Comparison of ENCODE assay signal across 1 cellular context in the genomic region with DNA sequence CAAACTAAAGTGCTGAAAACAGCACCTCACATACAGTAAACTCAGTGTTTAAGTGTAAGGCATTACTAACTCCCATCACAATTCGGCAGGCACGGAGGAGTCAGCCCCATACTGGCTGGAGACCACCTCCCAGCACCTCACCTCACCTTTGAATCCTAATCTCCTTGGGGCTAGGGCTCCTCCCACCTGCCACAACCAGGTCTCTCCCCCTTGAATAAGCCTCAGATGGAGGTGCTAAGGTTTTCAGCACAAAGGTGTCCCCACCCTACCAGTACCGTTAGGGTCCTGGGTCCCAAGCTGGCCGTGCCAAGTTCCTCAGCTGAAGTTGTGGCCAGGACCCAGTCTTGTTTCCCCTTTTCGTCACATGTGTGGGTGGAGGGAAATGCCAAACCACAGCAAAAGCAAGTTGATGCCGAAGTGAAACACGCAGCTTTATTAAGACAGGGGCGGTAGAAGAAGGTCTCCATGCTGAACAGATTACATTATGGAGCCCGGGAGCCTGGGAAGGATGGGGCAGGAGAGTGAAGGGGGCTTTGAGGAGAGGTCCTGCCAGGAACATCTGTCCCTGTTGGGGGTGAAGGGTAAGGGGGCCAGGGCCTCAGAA.
TF ChIP-seq lines count a peak whose summit lies in the region.

A gene with protein sequence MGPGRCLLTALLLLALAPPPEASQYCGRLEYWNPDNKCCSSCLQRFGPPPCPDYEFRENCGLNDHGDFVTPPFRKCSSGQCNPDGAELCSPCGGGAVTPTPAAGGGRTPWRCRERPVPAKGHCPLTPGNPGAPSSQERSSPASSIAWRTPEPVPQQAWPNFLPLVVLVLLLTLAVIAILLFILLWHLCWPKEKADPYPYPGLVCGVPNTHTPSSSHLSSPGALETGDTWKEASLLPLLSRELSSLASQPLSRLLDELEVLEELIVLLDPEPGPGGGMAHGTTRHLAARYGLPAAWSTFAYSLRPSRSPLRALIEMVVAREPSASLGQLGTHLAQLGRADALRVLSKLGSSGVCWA (minus strand): TSS at position 332 of the 604 bp plus-strand sequence. CDS start 1,272 bp downstream, outside the sequence.

TF ChIP-seq in GM12878, 131 proteins besides CTCF, POLR2A, EP300 and RAD21 (continued from another document and continues in another):
- TF ChIP-seq, protein P1, sequence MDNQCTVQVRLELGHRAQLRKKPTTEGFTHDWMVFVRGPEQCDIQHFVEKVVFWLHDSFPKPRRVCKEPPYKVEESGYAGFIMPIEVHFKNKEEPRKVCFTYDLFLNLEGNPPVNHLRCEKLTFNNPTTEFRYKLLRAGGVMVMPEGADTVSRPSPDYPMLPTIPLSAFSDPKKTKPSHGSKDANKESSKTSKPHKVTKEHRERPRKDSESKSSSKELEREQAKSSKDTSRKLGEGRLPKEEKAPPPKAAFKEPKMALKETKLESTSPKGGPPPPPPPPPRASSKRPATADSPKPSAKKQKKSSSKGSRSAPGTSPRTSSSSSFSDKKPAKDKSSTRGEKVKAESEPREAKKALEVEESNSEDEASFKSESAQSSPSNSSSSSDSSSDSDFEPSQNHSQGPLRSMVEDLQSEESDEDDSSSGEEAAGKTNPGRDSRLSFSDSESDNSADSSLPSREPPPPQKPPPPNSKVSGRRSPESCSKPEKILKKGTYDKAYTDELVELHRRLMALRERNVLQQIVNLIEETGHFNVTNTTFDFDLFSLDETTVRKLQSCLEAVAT (IDR thresholded peaks at IDR 0.05): peak; percentile 78
- TF ChIP-seq, protein P2, sequence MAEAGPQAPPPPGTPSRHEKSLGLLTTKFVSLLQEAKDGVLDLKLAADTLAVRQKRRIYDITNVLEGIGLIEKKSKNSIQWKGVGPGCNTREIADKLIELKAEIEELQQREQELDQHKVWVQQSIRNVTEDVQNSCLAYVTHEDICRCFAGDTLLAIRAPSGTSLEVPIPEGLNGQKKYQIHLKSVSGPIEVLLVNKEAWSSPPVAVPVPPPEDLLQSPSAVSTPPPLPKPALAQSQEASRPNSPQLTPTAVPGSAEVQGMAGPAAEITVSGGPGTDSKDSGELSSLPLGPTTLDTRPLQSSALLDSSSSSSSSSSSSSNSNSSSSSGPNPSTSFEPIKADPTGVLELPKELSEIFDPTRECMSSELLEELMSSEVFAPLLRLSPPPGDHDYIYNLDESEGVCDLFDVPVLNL (IDR thresholded peaks at IDR 0.05; ENCODE audit: low read depth, low read length): no peak
- no peak for TF ChIP-seq RCOR1 (conservative IDR thresholded peaks at IDR 0.05; ENCODE audit: low read depth, low read length)
- no peak; the same call in 1 of the 2 replicates for TF ChIP-seq CHD1 (IDR thresholded peaks at IDR 0.05; ENCODE audit: low read depth, low read length)
- TF ChIP-seq NFYA (IDR thresholded peaks at IDR 0.05; ENCODE audit: borderline replicate concordance, low read depth, low read length): no peak
- TF ChIP-seq MTA3 (IDR thresholded peaks at IDR 0.05; ENCODE audit: borderline replicate concordance, low read length): peak; percentile 77; the same call in 1 of the 2 replicates
- 0 out of 2 replicates have a peak, but pooled peaks have one; percentile 28 for TF ChIP-seq CHD4 (IDR thresholded peaks at IDR 0.05)
- TF ChIP-seq, protein P3, sequence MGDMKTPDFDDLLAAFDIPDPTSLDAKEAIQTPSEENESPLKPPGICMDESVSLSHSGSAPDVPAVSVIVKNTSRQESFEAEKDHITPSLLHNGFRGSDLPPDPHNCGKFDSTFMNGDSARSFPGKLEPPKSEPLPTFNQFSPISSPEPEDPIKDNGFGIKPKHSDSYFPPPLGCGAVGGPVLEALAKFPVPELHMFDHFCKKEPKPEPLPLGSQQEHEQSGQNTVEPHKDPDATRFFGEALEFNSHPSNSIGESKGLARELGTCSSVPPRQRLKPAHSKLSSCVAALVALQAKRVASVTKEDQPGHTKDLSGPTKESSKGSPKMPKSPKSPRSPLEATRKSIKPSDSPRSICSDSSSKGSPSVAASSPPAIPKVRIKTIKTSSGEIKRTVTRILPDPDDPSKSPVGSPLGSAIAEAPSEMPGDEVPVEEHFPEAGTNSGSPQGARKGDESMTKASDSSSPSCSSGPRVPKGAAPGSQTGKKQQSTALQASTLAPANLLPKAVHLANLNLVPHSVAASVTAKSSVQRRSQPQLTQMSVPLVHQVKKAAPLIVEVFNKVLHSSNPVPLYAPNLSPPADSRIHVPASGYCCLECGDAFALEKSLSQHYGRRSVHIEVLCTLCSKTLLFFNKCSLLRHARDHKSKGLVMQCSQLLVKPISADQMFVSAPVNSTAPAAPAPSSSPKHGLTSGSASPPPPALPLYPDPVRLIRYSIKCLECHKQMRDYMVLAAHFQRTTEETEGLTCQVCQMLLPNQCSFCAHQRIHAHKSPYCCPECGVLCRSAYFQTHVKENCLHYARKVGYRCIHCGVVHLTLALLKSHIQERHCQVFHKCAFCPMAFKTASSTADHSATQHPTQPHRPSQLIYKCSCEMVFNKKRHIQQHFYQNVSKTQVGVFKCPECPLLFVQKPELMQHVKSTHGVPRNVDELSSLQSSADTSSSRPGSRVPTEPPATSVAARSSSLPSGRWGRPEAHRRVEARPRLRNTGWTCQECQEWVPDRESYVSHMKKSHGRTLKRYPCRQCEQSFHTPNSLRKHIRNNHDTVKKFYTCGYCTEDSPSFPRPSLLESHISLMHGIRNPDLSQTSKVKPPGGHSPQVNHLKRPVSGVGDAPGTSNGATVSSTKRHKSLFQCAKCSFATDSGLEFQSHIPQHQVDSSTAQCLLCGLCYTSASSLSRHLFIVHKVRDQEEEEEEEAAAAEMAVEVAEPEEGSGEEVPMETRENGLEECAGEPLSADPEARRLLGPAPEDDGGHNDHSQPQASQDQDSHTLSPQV (IDR thresholded peaks at IDR 0.05): no peak
- no peak for TF ChIP-seq KDM1A (IDR thresholded peaks at IDR 0.05; ENCODE audit: borderline replicate concordance)
- peak; percentile 95 for TF ChIP-seq POLR2AphosphoS5 (IDR thresholded peaks at IDR 0.05; ENCODE audit: low read length)
- TF ChIP-seq, protein P4, sequence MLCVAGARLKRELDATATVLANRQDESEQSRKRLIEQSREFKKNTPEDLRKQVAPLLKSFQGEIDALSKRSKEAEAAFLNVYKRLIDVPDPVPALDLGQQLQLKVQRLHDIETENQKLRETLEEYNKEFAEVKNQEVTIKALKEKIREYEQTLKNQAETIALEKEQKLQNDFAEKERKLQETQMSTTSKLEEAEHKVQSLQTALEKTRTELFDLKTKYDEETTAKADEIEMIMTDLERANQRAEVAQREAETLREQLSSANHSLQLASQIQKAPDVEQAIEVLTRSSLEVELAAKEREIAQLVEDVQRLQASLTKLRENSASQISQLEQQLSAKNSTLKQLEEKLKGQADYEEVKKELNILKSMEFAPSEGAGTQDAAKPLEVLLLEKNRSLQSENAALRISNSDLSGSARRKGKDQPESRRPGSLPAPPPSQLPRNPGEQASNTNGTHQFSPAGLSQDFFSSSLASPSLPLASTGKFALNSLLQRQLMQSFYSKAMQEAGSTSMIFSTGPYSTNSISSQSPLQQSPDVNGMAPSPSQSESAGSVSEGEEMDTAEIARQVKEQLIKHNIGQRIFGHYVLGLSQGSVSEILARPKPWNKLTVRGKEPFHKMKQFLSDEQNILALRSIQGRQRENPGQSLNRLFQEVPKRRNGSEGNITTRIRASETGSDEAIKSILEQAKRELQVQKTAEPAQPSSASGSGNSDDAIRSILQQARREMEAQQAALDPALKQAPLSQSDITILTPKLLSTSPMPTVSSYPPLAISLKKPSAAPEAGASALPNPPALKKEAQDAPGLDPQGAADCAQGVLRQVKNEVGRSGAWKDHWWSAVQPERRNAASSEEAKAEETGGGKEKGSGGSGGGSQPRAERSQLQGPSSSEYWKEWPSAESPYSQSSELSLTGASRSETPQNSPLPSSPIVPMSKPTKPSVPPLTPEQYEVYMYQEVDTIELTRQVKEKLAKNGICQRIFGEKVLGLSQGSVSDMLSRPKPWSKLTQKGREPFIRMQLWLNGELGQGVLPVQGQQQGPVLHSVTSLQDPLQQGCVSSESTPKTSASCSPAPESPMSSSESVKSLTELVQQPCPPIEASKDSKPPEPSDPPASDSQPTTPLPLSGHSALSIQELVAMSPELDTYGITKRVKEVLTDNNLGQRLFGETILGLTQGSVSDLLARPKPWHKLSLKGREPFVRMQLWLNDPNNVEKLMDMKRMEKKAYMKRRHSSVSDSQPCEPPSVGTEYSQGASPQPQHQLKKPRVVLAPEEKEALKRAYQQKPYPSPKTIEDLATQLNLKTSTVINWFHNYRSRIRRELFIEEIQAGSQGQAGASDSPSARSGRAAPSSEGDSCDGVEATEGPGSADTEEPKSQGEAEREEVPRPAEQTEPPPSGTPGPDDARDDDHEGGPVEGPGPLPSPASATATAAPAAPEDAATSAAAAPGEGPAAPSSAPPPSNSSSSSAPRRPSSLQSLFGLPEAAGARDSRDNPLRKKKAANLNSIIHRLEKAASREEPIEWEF (IDR thresholded peaks at IDR 0.05; ENCODE audit: insufficient replicate concordance, low read depth, low read length): no peak
- TF ChIP-seq, protein P5, sequence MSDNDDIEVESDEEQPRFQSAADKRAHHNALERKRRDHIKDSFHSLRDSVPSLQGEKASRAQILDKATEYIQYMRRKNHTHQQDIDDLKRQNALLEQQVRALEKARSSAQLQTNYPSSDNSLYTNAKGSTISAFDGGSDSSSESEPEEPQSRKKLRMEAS (IDR thresholded peaks at IDR 0.05; ENCODE audit: low read depth, low read length): peak; percentile 67; the same call in 1 of the 2 replicates
- no peak for TF ChIP-seq STAT3 (IDR thresholded peaks at IDR 0.05; ENCODE audit: low read depth, low read length)
- TF ChIP-seq MXI1 (IDR thresholded peaks at IDR 0.05; ENCODE audit: low read depth, low read length): peak; percentile 80; the same call in 1 of the 2 replicates
- TF ChIP-seq PML (IDR thresholded peaks at IDR 0.05; ENCODE audit: low read length): peak; percentile 80; the same call in 1 of the 2 replicates
- TF ChIP-seq CEBPB (IDR thresholded peaks at IDR 0.05; ENCODE audit: borderline replicate concordance in 1 of 2, low read depth in 2 of 2, low read length in 2 of 2): no peak
- TF ChIP-seq NR2C1 (IDR thresholded peaks at IDR 0.05): no peak
- TF ChIP-seq NR2C2 (IDR thresholded peaks at IDR 0.05; ENCODE audit: borderline replicate concordance, control insufficient read depth, insufficient read length, low read depth): no peak
- TF ChIP-seq, protein P6, sequence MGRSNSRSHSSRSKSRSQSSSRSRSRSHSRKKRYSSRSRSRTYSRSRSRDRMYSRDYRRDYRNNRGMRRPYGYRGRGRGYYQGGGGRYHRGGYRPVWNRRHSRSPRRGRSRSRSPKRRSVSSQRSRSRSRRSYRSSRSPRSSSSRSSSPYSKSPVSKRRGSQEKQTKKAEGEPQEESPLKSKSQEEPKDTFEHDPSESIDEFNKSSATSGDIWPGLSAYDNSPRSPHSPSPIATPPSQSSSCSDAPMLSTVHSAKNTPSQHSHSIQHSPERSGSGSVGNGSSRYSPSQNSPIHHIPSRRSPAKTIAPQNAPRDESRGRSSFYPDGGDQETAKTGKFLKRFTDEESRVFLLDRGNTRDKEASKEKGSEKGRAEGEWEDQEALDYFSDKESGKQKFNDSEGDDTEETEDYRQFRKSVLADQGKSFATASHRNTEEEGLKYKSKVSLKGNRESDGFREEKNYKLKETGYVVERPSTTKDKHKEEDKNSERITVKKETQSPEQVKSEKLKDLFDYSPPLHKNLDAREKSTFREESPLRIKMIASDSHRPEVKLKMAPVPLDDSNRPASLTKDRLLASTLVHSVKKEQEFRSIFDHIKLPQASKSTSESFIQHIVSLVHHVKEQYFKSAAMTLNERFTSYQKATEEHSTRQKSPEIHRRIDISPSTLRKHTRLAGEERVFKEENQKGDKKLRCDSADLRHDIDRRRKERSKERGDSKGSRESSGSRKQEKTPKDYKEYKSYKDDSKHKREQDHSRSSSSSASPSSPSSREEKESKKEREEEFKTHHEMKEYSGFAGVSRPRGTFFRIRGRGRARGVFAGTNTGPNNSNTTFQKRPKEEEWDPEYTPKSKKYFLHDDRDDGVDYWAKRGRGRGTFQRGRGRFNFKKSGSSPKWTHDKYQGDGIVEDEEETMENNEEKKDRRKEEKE (IDR thresholded peaks at IDR 0.05): no peak
- peak; percentile 97 for TF ChIP-seq RELA (IDR thresholded peaks at IDR 0.05; ENCODE audit: borderline replicate concordance, partially characterized antibody)
- TF ChIP-seq NRF1 (conservative IDR thresholded peaks at IDR 0.05; ENCODE audit: low read depth, low read length): no peak
- peak; percentile 68; the same call in 1 of the 2 replicates for TF ChIP-seq NFIC (IDR thresholded peaks at IDR 0.05; ENCODE audit: low read depth, low read length)
- TF ChIP-seq, protein P7, sequence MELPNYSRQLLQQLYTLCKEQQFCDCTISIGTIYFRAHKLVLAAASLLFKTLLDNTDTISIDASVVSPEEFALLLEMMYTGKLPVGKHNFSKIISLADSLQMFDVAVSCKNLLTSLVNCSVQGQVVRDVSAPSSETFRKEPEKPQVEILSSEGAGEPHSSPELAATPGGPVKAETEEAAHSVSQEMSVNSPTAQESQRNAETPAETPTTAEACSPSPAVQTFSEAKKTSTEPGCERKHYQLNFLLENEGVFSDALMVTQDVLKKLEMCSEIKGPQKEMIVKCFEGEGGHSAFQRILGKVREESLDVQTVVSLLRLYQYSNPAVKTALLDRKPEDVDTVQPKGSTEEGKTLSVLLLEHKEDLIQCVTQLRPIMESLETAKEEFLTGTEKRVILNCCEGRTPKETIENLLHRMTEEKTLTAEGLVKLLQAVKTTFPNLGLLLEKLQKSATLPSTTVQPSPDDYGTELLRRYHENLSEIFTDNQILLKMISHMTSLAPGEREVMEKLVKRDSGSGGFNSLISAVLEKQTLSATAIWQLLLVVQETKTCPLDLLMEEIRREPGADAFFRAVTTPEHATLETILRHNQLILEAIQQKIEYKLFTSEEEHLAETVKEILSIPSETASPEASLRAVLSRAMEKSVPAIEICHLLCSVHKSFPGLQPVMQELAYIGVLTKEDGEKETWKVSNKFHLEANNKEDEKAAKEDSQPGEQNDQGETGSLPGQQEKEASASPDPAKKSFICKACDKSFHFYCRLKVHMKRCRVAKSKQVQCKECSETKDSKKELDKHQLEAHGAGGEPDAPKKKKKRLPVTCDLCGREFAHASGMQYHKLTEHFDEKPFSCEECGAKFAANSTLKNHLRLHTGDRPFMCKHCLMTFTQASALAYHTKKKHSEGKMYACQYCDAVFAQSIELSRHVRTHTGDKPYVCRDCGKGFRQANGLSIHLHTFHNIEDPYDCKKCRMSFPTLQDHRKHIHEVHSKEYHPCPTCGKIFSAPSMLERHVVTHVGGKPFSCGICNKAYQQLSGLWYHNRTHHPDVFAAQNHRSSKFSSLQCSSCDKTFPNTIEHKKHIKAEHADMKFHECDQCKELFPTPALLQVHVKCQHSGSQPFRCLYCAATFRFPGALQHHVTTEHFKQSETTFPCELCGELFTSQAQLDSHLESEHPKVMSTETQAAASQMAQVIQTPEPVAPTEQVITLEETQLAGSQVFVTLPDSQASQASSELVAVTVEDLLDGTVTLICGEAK (IDR thresholded peaks at IDR 0.05; ENCODE audit: borderline replicate concordance): peak; percentile 67; the same call in 1 of the 2 replicates
- TF ChIP-seq HCFC1 (IDR thresholded peaks at IDR 0.05; ENCODE audit: low read length): no peak
- TF ChIP-seq TBL1XR1 (IDR thresholded peaks at IDR 0.05; ENCODE audit: low read depth, low read length): peak; percentile 87; the same call in 1 of the 2 replicates
- TF ChIP-seq SIX5 (IDR thresholded peaks at IDR 0.05; ENCODE audit: low read depth, low read length, severe bottlenecking): no peak
- no peak for TF ChIP-seq PAX8 (IDR thresholded peaks at IDR 0.05)
